Comparison of ENCODE assay signal across 9 cellular contexts in genomic region chr14:97177016-97177415, GRCh38.
DNase-seq lines count a peak whose midpoint lies in the region; ATAC-seq and TF ChIP-seq lines count a peak whose summit lies in the region.
"Had no signal": no experiment of that assay in that cellular context is flagged by ENCODE, and none has a peak within 500 bp of the region (broad histone marks: within the 10 kb centered on the region; RNA-seq: fewer than 3 reads in every experiment).

No MANE protein-coding gene starts in this region.

- DNase-seq in DMS53 (lab: John Stamatoyannopoulos, UW), result peak; percentile 54
- peak; percentile 30 for DNase-seq in RWPE1 (ENCODE audit: low spot score)
- DNase-seq in esophagus squamous epithelium (lab: John Stamatoyannopoulos, UW), result no peak
- DNase-seq in upper lobe of left lung, result no peak
- DNase-seq in dedifferentiated amniotic fluid mesenchymal stem cell (ENCODE audit: extremely low spot score), result no peak
- DNase-seq in GM19240 (ENCODE audit: insufficient read length, low spot score), result no peak
- DNase-seq: IMR-90 had no signal

- H3K27me3 ChIP-seq in esophagus squamous epithelium (peaks cover 0 to 5% (median 0%) of the 10 kb centered on the region in 4 donors), upper lobe of left lung (no peaks in the 10 kb centered on the region)

- WGBS in esophagus squamous epithelium, 2 donors, result 33 to 67% methylated on average over 4 to 5 of the region's 6 CpGs
- 53 to 55% methylated on average over 6 of the region's 6 CpGs for WGBS in upper lobe of left lung, 2 donors

- intact Hi-C loops in esophagus squamous epithelium (cut with DNase I), result no loop called here

- no peak for TF ChIP-seq POLR2A in esophagus squamous epithelium (IDR thresholded peaks at IDR 0.05)
- no peak for TF ChIP-seq POLR2A in upper lobe of left lung (IDR thresholded peaks at IDR 0.05)

- no peak for TF ChIP-seq EP300 in upper lobe of left lung (IDR thresholded peaks at IDR 0.05)

- H3K4me1 ChIP-seq in esophagus squamous epithelium (no peaks in the 10 kb centered on the region), upper lobe of left lung (no peaks in the 10 kb centered on the region)

- H3K27ac ChIP-seq in RWPE1 (no peak overlapping the region), esophagus squamous epithelium (no peak overlapping the region), upper lobe of left lung (no peak overlapping the region)

- POLR2A ChIA-PET in RWPE1 (lab: Yijun Ruan, JAX; ENCODE audit: low non-redundant PET), result no interaction called here

- H3K36me3 ChIP-seq in esophagus squamous epithelium, result no peaks in the 10 kb centered on the region
- H3K36me3 ChIP-seq in upper lobe of left lung, result no peaks in the 10 kb centered on the region

- ATAC-seq in HG03175 (IDR thresholded peaks at IDR 0.05; ENCODE audit: unreplicated experiment) (peak; percentile 36), upper lobe of left lung (ENCODE audit: low FRiP score in 2 of 2) (no peak), HG02852 (IDR thresholded peaks at IDR 0.05; ENCODE audit: unreplicated experiment) (no peak)

- H3K9me3 ChIP-seq in esophagus squamous epithelium (no peaks in the 10 kb centered on the region), upper lobe of left lung (no peaks in the 10 kb centered on the region)

- CTCF ChIA-PET in RWPE1 (lab: Yijun Ruan, JAX), result interaction anchor here (0.5 to 0.7 kb wide), 4 partner anchors 17 to 1492 kb away, joined by 3 to 4 read pairs (median 3); no protein-coding TSS in a partner anchor

- TF ChIP-seq CTCF in RWPE1 (conservative IDR thresholded peaks at IDR 0.05; ENCODE audit: low read depth) (peak; percentile 53), esophagus squamous epithelium (IDR thresholded peaks at IDR 0.05) (peak in 5 of 6 experiments; percentile 25 to 56 (median 34)), upper lobe of left lung (IDR thresholded peaks at IDR 0.05) (no peak)

- H3K4me3 ChIP-seq in esophagus squamous epithelium, result no peak overlapping the region
- no peak overlapping the region for H3K4me3 ChIP-seq in upper lobe of left lung

Comparison
In these comparisons a context has a peak if more than half of its experiments do, and no peak if none do; other contexts are left out.
1. DNase-seq: peak in DMS53 (single experiment) and RWPE1 (single experiment); none in esophagus squamous epithelium (single experiment), upper lobe of left lung (0 of 2), dedifferentiated amniotic fluid mesenchymal stem cell (single experiment) and GM19240 (single experiment).
2. CTCF ChIP-seq: peak in RWPE1 (single experiment) and esophagus squamous epithelium (5 of 6); none in upper lobe of left lung (0 of 6).